Comparison of ENCODE assay signal across 1 cellular context in genomic region chr1:173688300-173688699, GRCh38.
TF ChIP-seq lines count a peak whose summit lies in the region.

No MANE protein-coding gene starts in this region.

TF ChIP-seq in H1, 55 proteins besides CTCF, POLR2A, EP300 and RAD21:
- TF ChIP-seq RNF2 (IDR thresholded peaks at IDR 0.05; ENCODE audit: borderline replicate concordance, low read depth, low read length, missing control alignments, poor library complexity, severe bottlenecking) = no peak
- no peak for TF ChIP-seq RXRA (IDR thresholded peaks at IDR 0.05; ENCODE audit: insufficient read depth, low read depth, low read length)
- no peak for TF ChIP-seq SIN3A (conservative IDR thresholded peaks at IDR 0.05 in 1 of 2, IDR thresholded peaks at IDR 0.05 in 1 of 2; ENCODE audit: low read depth in 1 of 2, low read length in 2 of 2)
- TF ChIP-seq CEBPB (IDR thresholded peaks at IDR 0.05; ENCODE audit: low read depth, low read length) = no peak
- no peak for TF ChIP-seq GABPA (IDR thresholded peaks at IDR 0.05; ENCODE audit: borderline replicate concordance, insufficient read depth, low read length)
- TF ChIP-seq POLR2AphosphoS5 (IDR thresholded peaks at IDR 0.05; ENCODE audit: low read depth, low read length) = no peak
- TF ChIP-seq BCL11A (IDR thresholded peaks at IDR 0.05; ENCODE audit: low read depth in 2 of 2, low read length in 2 of 2) = no peak
- no peak for TF ChIP-seq HDAC2 (IDR thresholded peaks at IDR 0.05; ENCODE audit: borderline replicate concordance in 1 of 2, low read depth in 2 of 2, low read length in 2 of 2)
- TF ChIP-seq POU5F1 (IDR thresholded peaks at IDR 0.05; ENCODE audit: low read depth, low read length) = no peak
- no peak for TF ChIP-seq SP1 (IDR thresholded peaks at IDR 0.05; ENCODE audit: low read depth, low read length)
- TF ChIP-seq TCF12 (IDR thresholded peaks at IDR 0.05; ENCODE audit: low read depth, low read length) = no peak
